ENCODE assay signal across 1 cellular context in the genomic region with DNA sequence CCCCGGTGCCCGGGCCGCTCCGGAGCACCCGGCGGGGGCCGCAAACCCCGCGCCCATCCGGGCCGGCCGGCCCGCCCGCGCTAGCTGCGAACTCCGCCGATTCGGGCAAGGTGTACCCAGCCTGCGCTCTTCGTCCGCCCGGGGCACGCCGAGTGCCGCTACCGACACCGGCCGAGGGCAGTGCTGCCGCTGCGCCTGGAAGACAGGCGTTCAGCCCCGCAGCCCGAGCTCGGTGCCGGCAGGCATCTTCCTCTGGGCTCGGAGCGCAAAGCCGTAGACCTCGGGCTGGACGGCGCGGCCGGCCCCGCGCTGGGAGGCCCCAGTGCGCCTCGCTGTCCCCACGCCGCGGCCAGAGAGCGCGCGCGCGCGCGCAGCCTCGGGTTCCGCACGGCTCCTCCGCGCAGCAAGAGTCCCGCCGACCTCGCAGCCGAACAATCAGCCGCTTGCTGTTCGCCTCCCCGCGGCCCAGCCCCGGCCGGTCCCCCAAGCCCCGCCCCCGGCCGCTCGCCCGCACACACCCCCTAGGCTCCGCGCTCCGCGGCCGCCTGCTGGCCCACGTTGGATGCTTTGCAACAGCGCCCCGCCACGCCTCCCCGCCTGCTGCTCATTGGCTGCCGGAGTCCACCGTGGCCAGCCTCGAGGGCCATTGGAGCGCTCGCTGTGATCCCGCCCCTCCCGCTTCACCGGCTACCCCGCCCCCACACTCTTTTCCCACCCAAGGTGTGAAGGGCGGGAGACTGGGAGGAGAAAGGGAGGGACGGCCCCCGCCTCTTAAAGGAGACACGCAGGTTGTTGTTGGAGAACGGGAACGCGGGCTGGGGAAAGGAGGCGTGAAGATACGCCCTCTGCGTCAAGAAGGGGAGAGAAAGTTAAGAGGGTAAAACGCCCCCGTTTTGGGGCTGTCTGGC.
TF ChIP-seq lines count a peak whose summit lies in the region.

A gene with protein sequence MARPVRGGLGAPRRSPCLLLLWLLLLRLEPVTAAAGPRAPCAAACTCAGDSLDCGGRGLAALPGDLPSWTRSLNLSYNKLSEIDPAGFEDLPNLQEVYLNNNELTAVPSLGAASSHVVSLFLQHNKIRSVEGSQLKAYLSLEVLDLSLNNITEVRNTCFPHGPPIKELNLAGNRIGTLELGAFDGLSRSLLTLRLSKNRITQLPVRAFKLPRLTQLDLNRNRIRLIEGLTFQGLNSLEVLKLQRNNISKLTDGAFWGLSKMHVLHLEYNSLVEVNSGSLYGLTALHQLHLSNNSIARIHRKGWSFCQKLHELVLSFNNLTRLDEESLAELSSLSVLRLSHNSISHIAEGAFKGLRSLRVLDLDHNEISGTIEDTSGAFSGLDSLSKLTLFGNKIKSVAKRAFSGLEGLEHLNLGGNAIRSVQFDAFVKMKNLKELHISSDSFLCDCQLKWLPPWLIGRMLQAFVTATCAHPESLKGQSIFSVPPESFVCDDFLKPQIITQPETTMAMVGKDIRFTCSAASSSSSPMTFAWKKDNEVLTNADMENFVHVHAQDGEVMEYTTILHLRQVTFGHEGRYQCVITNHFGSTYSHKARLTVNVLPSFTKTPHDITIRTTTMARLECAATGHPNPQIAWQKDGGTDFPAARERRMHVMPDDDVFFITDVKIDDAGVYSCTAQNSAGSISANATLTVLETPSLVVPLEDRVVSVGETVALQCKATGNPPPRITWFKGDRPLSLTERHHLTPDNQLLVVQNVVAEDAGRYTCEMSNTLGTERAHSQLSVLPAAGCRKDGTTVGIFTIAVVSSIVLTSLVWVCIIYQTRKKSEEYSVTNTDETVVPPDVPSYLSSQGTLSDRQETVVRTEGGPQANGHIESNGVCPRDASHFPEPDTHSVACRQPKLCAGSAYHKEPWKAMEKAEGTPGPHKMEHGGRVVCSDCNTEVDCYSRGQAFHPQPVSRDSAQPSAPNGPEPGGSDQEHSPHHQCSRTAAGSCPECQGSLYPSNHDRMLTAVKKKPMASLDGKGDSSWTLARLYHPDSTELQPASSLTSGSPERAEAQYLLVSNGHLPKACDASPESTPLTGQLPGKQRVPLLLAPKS (minus strand): TSS at position 448 of the 908 bp plus-strand sequence. CDS start 615 bp downstream, outside the sequence.

TF ChIP-seq in HEK293, 187 proteins besides CTCF, POLR2A, EP300 and RAD21 (continued from another document):
- TF ChIP-seq, protein P1, sequence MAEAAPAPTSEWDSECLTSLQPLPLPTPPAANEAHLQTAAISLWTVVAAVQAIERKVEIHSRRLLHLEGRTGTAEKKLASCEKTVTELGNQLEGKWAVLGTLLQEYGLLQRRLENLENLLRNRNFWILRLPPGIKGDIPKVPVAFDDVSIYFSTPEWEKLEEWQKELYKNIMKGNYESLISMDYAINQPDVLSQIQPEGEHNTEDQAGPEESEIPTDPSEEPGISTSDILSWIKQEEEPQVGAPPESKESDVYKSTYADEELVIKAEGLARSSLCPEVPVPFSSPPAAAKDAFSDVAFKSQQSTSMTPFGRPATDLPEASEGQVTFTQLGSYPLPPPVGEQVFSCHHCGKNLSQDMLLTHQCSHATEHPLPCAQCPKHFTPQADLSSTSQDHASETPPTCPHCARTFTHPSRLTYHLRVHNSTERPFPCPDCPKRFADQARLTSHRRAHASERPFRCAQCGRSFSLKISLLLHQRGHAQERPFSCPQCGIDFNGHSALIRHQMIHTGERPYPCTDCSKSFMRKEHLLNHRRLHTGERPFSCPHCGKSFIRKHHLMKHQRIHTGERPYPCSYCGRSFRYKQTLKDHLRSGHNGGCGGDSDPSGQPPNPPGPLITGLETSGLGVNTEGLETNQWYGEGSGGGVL (tag by site-specific recombination; IDR thresholded peaks at IDR 0.05), result no peak
- TF ChIP-seq KLF8 (tag by site-specific recombination; IDR thresholded peaks at IDR 0.05) (peak; percentile 95), EGR2 (tag by site-specific recombination; IDR thresholded peaks at IDR 0.05; ENCODE audit: low read depth) (peak; percentile 86), ZNF548 (tag by site-specific recombination; IDR thresholded peaks at IDR 0.05) (no peak), GLIS1 (tag by site-specific recombination; IDR thresholded peaks at IDR 0.05) (peak; percentile 66), ZBTB1 (tag by site-specific recombination; IDR thresholded peaks at IDR 0.05) (no peak), KLF1 (tag by site-specific recombination; IDR thresholded peaks at IDR 0.05) (peak; percentile 79), ZFHX2 (tag by site-specific recombination; conservative IDR thresholded peaks at IDR 0.05) (peak; percentile 87), ZNF626 (tag by site-specific recombination; IDR thresholded peaks at IDR 0.05) (no peak), KLF7 (tag by site-specific recombination; IDR thresholded peaks at IDR 0.05; ENCODE audit: borderline replicate concordance) (no peak), MYNN (tag by site-specific recombination; IDR thresholded peaks at IDR 0.05; ENCODE audit: borderline replicate concordance) (no peak), ZNF426 (tag by site-specific recombination; IDR thresholded peaks at IDR 0.05) (no peak), ZFP41 (tag by site-specific recombination; IDR thresholded peaks at IDR 0.05; ENCODE audit: borderline replicate concordance) (no peak), SP3 (tag by site-specific recombination; IDR thresholded peaks at IDR 0.05) (peak; percentile 95), ZBTB8A (tag by site-specific recombination; IDR thresholded peaks at IDR 0.05) (peak; percentile 74), ZNF768 (tag by site-specific recombination; IDR thresholded peaks at IDR 0.05) (no peak), GFI1B (tag by site-specific recombination; IDR thresholded peaks at IDR 0.05) (no peak), WT1 (tag by site-specific recombination; IDR thresholded peaks at IDR 0.05) (peak; percentile 79), ZNF335 (tag by site-specific recombination; conservative IDR thresholded peaks at IDR 0.05) (peak; percentile 28), ZNF529 (tag by site-specific recombination; IDR thresholded peaks at IDR 0.05; ENCODE audit: insufficient replicate concordance) (no peak), ZNF175 (tag by site-specific recombination; IDR thresholded peaks at IDR 0.05) (no peak), PRDM1 (tag by site-specific recombination; IDR thresholded peaks at IDR 0.05) (peak; percentile 76), SP2 (tag by site-specific recombination; IDR thresholded peaks at IDR 0.05) (peak; percentile 88)
- TF ChIP-seq, protein P2, sequence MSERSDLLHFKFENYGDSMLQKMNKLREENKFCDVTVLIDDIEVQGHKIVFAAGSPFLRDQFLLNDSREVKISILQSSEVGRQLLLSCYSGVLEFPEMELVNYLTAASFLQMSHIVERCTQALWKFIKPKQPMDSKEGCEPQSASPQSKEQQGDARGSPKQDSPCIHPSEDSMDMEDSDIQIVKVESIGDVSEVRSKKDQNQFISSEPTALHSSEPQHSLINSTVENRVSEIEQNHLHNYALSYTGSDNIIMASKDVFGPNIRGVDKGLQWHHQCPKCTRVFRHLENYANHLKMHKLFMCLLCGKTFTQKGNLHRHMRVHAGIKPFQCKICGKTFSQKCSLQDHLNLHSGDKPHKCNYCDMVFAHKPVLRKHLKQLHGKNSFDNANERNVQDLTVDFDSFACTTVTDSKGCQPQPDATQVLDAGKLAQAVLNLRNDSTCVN (tag by site-specific recombination; optimal IDR thresholded peaks at IDR 0.05), result peak; percentile 34
- TF ChIP-seq, protein P3, sequence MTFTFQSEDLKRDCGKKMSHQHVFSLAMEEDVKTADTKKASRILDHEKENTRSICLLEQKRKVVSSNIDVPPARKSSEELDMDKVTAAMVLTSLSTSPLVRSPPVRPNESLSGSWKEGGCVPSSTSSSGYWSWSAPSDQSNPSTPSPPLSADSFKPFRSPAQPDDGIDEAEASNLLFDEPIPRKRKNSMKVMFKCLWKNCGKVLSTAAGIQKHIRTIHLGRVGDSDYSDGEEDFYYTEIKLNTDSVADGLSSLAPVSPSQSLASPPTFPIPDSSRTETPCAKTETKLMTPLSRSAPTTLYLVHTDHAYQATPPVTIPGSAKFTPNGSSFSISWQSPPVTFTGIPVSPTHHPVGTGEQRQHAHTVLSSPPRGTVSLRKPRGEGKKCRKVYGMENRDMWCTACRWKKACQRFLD (tag by site-specific recombination; IDR thresholded peaks at IDR 0.05), result no peak
- TF ChIP-seq, protein P4, sequence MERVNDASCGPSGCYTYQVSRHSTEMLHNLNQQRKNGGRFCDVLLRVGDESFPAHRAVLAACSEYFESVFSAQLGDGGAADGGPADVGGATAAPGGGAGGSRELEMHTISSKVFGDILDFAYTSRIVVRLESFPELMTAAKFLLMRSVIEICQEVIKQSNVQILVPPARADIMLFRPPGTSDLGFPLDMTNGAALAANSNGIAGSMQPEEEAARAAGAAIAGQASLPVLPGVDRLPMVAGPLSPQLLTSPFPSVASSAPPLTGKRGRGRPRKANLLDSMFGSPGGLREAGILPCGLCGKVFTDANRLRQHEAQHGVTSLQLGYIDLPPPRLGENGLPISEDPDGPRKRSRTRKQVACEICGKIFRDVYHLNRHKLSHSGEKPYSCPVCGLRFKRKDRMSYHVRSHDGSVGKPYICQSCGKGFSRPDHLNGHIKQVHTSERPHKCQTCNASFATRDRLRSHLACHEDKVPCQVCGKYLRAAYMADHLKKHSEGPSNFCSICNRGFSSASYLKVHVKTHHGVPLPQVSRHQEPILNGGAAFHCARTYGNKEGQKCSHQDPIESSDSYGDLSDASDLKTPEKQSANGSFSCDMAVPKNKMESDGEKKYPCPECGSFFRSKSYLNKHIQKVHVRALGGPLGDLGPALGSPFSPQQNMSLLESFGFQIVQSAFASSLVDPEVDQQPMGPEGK (tag by site-specific recombination; IDR thresholded peaks at IDR 0.05), result peak; percentile 90
- TF ChIP-seq, protein P5, sequence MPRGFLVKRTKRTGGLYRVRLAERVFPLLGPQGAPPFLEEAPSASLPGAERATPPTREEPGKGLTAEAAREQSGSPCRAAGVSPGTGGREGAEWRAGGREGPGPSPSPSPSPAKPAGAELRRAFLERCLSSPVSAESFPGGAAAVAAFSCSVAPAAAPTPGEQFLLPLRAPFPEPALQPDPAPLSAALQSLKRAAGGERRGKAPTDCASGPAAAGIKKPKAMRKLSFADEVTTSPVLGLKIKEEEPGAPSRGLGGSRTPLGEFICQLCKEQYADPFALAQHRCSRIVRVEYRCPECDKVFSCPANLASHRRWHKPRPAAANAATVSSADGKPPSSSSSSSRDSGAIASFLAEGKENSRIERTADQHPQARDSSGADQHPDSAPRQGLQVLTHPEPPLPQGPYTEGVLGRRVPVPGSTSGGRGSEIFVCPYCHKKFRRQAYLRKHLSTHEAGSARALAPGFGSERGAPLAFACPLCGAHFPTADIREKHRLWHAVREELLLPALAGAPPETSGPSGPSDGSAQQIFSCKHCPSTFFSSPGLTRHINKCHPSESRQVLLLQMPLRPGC (tag by site-specific recombination; IDR thresholded peaks at IDR 0.05), result no peak
